ENCODE assay signal across 2 cellular contexts in the genomic region with DNA sequence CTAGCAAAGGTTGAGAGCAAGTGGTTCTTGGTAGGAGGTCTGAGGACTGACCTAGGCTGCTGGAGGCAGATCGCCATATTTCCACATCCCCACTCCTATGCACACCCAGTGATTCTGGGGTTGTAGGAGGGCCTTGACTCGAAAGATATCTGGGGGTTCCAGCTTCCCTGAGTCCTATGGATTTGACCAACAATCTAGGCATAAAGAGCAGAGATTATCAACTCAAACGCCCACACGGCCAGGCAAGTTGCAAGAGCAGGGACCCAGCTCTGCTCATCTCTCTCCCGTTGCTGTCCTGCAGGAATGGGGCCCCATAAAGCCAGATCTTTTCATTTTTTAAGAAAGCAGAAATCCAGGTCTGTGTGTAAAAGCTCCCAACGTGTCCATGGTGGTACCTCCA.
TF ChIP-seq lines count a peak whose summit lies in the region.

No MANE protein-coding gene starts in this region.

TF ChIP-seq in SK-N-SH, 30 proteins besides CTCF, POLR2A, EP300 and RAD21 (continued from another document):
- TF ChIP-seq, protein P1, sequence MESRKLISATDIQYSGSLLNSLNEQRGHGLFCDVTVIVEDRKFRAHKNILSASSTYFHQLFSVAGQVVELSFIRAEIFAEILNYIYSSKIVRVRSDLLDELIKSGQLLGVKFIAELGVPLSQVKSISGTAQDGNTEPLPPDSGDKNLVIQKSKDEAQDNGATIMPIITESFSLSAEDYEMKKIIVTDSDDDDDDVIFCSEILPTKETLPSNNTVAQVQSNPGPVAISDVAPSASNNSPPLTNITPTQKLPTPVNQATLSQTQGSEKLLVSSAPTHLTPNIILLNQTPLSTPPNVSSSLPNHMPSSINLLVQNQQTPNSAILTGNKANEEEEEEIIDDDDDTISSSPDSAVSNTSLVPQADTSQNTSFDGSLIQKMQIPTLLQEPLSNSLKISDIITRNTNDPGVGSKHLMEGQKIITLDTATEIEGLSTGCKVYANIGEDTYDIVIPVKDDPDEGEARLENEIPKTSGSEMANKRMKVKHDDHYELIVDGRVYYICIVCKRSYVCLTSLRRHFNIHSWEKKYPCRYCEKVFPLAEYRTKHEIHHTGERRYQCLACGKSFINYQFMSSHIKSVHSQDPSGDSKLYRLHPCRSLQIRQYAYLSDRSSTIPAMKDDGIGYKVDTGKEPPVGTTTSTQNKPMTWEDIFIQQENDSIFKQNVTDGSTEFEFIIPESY (IDR thresholded peaks at IDR 0.05; ENCODE audit: borderline replicate concordance, low read depth), result no peak
- TF ChIP-seq TAF1 (IDR thresholded peaks at IDR 0.05; ENCODE audit: borderline replicate concordance, low read depth, low read length), result no peak
- TF ChIP-seq RCOR1 (IDR thresholded peaks at IDR 0.05; ENCODE audit: low read length), result no peak
- no peak for TF ChIP-seq GABPA (IDR thresholded peaks at IDR 0.05; ENCODE audit: low read depth)
- TF ChIP-seq, protein P2, sequence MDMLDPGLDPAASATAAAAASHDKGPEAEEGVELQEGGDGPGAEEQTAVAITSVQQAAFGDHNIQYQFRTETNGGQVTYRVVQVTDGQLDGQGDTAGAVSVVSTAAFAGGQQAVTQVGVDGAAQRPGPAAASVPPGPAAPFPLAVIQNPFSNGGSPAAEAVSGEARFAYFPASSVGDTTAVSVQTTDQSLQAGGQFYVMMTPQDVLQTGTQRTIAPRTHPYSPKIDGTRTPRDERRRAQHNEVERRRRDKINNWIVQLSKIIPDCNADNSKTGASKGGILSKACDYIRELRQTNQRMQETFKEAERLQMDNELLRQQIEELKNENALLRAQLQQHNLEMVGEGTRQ (IDR thresholded peaks at IDR 0.05; ENCODE audit: borderline replicate concordance, low read depth, low read length), result no peak
- TF ChIP-seq FOXJ3 (CRISPR knock-in tag; IDR thresholded peaks at IDR 0.05), result no peak
TF ChIP-seq in SK-N-SH: peak in this region for 0.

TF ChIP-seq in SK-N-SH treated with all-trans-retinoic acid at 6 μM for 48 hours, 23 proteins besides CTCF, POLR2A, EP300 and RAD21 (continued from another document):
- TF ChIP-seq PATZ1 (CRISPR knock-in tag; IDR thresholded peaks at IDR 0.05; ENCODE audit: borderline replicate concordance), result no peak
- no peak for TF ChIP-seq PPARA (CRISPR knock-in tag; IDR thresholded peaks at IDR 0.05; ENCODE audit: borderline replicate concordance)
- TF ChIP-seq ZNF565 (CRISPR knock-in tag; conservative IDR thresholded peaks at IDR 0.05; ENCODE audit: low read depth), result no peak
- no peak for TF ChIP-seq ISL1 (CRISPR knock-in tag; IDR thresholded peaks at IDR 0.05)
- TF ChIP-seq, protein P3, sequence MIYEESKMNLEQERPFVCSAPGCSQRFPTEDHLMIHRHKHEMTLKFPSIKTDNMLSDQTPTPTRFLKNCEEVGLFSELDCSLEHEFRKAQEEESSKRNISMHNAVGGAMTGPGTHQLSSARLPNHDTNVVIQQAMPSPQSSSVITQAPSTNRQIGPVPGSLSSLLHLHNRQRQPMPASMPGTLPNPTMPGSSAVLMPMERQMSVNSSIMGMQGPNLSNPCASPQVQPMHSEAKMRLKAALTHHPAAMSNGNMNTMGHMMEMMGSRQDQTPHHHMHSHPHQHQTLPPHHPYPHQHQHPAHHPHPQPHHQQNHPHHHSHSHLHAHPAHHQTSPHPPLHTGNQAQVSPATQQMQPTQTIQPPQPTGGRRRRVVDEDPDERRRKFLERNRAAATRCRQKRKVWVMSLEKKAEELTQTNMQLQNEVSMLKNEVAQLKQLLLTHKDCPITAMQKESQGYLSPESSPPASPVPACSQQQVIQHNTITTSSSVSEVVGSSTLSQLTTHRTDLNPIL (CRISPR knock-in tag; IDR thresholded peaks at IDR 0.05; ENCODE audit: low read depth), result no peak
- TF ChIP-seq, protein P4, sequence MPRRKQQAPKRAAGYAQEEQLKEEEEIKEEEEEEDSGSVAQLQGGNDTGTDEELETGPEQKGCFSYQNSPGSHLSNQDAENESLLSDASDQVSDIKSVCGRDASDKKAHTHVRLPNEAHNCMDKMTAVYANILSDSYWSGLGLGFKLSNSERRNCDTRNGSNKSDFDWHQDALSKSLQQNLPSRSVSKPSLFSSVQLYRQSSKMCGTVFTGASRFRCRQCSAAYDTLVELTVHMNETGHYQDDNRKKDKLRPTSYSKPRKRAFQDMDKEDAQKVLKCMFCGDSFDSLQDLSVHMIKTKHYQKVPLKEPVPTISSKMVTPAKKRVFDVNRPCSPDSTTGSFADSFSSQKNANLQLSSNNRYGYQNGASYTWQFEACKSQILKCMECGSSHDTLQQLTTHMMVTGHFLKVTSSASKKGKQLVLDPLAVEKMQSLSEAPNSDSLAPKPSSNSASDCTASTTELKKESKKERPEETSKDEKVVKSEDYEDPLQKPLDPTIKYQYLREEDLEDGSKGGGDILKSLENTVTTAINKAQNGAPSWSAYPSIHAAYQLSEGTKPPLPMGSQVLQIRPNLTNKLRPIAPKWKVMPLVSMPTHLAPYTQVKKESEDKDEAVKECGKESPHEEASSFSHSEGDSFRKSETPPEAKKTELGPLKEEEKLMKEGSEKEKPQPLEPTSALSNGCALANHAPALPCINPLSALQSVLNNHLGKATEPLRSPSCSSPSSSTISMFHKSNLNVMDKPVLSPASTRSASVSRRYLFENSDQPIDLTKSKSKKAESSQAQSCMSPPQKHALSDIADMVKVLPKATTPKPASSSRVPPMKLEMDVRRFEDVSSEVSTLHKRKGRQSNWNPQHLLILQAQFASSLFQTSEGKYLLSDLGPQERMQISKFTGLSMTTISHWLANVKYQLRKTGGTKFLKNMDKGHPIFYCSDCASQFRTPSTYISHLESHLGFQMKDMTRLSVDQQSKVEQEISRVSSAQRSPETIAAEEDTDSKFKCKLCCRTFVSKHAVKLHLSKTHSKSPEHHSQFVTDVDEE (CRISPR knock-in tag; IDR thresholded peaks at IDR 0.05), result no peak
- no peak for TF ChIP-seq ARNTL (CRISPR knock-in tag; IDR thresholded peaks at IDR 0.05; ENCODE audit: borderline replicate concordance, low read depth)
- no peak for TF ChIP-seq ZNF8 (CRISPR knock-in tag; IDR thresholded peaks at IDR 0.05)
- no peak for TF ChIP-seq ESRRG (CRISPR knock-in tag; IDR thresholded peaks at IDR 0.05)
- TF ChIP-seq, protein P5, sequence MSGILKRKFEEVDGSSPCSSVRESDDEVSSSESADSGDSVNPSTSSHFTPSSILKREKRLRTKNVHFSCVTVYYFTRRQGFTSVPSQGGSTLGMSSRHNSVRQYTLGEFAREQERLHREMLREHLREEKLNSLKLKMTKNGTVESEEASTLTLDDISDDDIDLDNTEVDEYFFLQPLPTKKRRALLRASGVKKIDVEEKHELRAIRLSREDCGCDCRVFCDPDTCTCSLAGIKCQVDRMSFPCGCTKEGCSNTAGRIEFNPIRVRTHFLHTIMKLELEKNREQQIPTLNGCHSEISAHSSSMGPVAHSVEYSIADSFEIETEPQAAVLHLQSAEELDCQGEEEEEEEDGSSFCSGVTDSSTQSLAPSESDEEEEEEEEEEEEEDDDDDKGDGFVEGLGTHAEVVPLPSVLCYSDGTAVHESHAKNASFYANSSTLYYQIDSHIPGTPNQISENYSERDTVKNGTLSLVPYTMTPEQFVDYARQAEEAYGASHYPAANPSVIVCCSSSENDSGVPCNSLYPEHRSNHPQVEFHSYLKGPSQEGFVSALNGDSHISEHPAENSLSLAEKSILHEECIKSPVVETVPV (CRISPR knock-in tag; IDR thresholded peaks at IDR 0.05), result no peak
- TF ChIP-seq CSDC2 (CRISPR knock-in tag; IDR thresholded peaks at IDR 0.05), result no peak
- no peak for TF ChIP-seq TOX (CRISPR knock-in tag; IDR thresholded peaks at IDR 0.05; ENCODE audit: borderline replicate concordance)
- no peak for TF ChIP-seq ZC3H10 (CRISPR knock-in tag; IDR thresholded peaks at IDR 0.05)
